23 cellular contexts compared by ENCODE assay signal in the genomic region with DNA sequence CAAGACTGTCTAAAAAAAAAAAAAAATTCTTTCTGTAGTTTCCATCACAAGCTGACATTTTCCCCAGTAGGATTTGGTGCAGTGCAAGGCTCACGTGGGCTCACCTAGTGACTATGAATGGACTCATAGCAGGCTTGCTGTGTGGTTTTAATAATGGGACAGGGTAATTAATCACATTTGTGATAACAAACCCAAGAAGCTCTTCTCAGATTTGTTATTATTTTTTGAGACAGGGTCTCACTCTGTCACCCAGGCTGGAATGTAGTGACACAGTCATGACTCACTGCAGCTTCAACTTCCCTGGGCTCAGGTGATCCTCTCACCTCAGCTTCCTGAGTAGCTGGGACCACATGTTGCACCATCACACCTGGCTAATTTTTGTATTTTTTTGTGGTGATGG. TPM values are rescaled to one million over a fixed set of nuclear protein-coding genes. Genes with fewer than 3 reads are reported as not detected.
DNase-seq lines count a peak whose midpoint lies in the region; ATAC-seq and TF ChIP-seq lines count a peak whose summit lies in the region.
"Had no signal": no experiment of that assay in that cellular context is flagged by ENCODE, and none has a peak within 500 bp of the region (broad histone marks: within the 10 kb centered on the region; RNA-seq: fewer than 3 reads in every experiment).

No MANE protein-coding gene starts in this region.

- H3K36me3 ChIP-seq in testis (ENCODE audit: low read depth, missing control alignments), result no peaks in the 10 kb centered on the region
- H3K36me3 ChIP-seq: BE2C had no signal

- no peak for ATAC-seq in T-helper 17 cell
- peak; percentile 95 for ATAC-seq in foreskin keratinocyte
- ATAC-seq in HG02588 (IDR thresholded peaks at IDR 0.05; ENCODE audit: unreplicated experiment), result no peak
- ATAC-seq: heart left ventricle, left colon had no signal

- H3K27ac Mint-ChIP-seq in Calu3 (ENCODE audit: unreplicated experiment) (no peak overlapping the region), T-helper 17 cell (peak overlapping the region; percentile 74)
- H3K27ac Mint-ChIP-seq: activated T-cell treated with anti-CD3 and anti-CD28 coated beads, Interleukin-2, amount 50 U/mL, for 72 hours had no signal

- peaks cover 17% of the 10 kb centered on the region for H3K4me1 ChIP-seq in foreskin keratinocyte
- no peaks in the 10 kb centered on the region for H3K4me1 ChIP-seq in testis
- H3K4me1 ChIP-seq: BE2C, heart left ventricle had no signal

- no peaks in the 10 kb centered on the region for H3K9me3 Mint-ChIP-seq in Calu3 (ENCODE audit: low read depth, unreplicated experiment)
- H3K9me3 Mint-ChIP-seq: activated T-cell treated with anti-CD3 and anti-CD28 coated beads, Interleukin-2, amount 50 U/mL, for 72 hours; naive B cell had no signal

- TF ChIP-seq POLR2A in testis (IDR thresholded peaks at IDR 0.05), result no peak

- CTCF ChIA-PET in Calu3 (lab: Charles Lee), result interaction anchor here (0.7 kb wide), 1 partner anchor 818 kb away, joined by 4 read pairs; no protein-coding TSS in a partner anchor

- DNase-seq in activated CD8-positive, alpha-beta memory T cell treated with anti-CD3 and anti-CD28 coated beads, Interleukin-2, amount 50 U/mL, for 48 hours, result peak; percentile 32
- DNase-seq in activated CD8-positive, alpha-beta memory T cell treated with anti-CD3 and anti-CD28 coated beads, Interleukin-2, amount 50 U/mL, for 4 hours, result no peak
- peak; percentile 25 for DNase-seq in Calu3
- no peak for DNase-seq in T-helper 17 cell
- peak; percentile 66 to 67 for DNase-seq in foreskin keratinocyte
- no peak for DNase-seq in testis
- DNase-seq in caudate nucleus (lab: John Stamatoyannopoulos, UW), result no peak
- DNase-seq: activated CD4-positive, alpha-beta T cell treated with anti-CD3 and anti-CD28 coated beads, Interleukin-2, amount 50 U/mL, for 48 hours; activated naive CD4-positive, alpha-beta T cell treated with anti-CD3 and anti-CD28 coated beads, Interleukin-2, amount 50 U/mL, for 16 hours; activated T-cell treated with anti-CD3 and anti-CD28 coated beads, Interleukin-2, amount 50 U/mL, for 72 hours; BE2C; cerebellar nuclear complex; heart left ventricle; left colon; MV-4-11; naive B cell; NCI-H69; RPMI8226; SK-N-SH; small intestine; stimulated activated CD4-positive, alpha-beta T cell treated with anti-CD3 and anti-CD28 coated beads, Interleukin-1b, Interleukin-23, amount 100 ng/mL, for 48 hours had no signal

- no peak overlapping the region for H3K4me3 ChIP-seq in testis
- H3K4me3 ChIP-seq: heart left ventricle had no signal

- 100% methylated on average over 1 of the region's 1 CpG for WGBS in testis, 2 donors

- BruUV-seq in Calu3 (replicated peaks; lab: Mats Ljungman, UMichigan), result no TSS peak

- H3K27ac ChIP-seq in foreskin keratinocyte, result no peak overlapping the region
- no peak overlapping the region for H3K27ac ChIP-seq in testis
- H3K27ac ChIP-seq in caudate nucleus (ENCODE audit: low read depth, low read length), result no peak overlapping the region
- H3K27ac ChIP-seq: heart left ventricle, VCaP had no signal

- no peak for TF ChIP-seq CTCF in Calu3 (IDR thresholded peaks at IDR 0.05; ENCODE audit: unreplicated experiment)
- no peak for TF ChIP-seq CTCF in foreskin keratinocyte (conservative IDR thresholded peaks at IDR 0.05)
- TF ChIP-seq CTCF in testis (IDR thresholded peaks at IDR 0.05), result no peak

- H3K4me3 Mint-ChIP-seq in Calu3 (ENCODE audit: low read depth, unreplicated experiment) (no peak overlapping the region), T-helper 17 cell (no peak overlapping the region)
- H3K4me3 Mint-ChIP-seq: activated T-cell treated with anti-CD3 and anti-CD28 coated beads, Interleukin-2, amount 50 U/mL, for 72 hours; naive B cell had no signal

- H3K36me3 Mint-ChIP-seq in Calu3 (ENCODE audit: insufficient read depth, unreplicated experiment) (peaks cover 12% of the 10 kb centered on the region), T-helper 17 cell (ENCODE audit: low read depth) (peaks cover 9% of the 10 kb centered on the region)

- H3K27me3 Mint-ChIP-seq in Calu3 (ENCODE audit: unreplicated experiment), result no peaks in the 10 kb centered on the region
- no peaks in the 10 kb centered on the region for H3K27me3 Mint-ChIP-seq in T-helper 17 cell
- H3K27me3 Mint-ChIP-seq: naive B cell had no signal

- intact Hi-C loops in Calu3 (cut with micrococcal nuclease; ENCODE audit: unreplicated experiment), result no loop called here
- intact Hi-C loops in testis (cut with DNase I; ENCODE audit: low total_unique reads), result no loop called here

- H3K27me3 ChIP-seq in foreskin keratinocyte, result no peaks in the 10 kb centered on the region
- no peaks in the 10 kb centered on the region for H3K27me3 ChIP-seq in testis
- H3K27me3 ChIP-seq: BE2C, heart left ventricle had no signal

- H3K4me1 Mint-ChIP-seq in Calu3 (ENCODE audit: low read depth, unreplicated experiment) (no peaks in the 10 kb centered on the region), T-helper 17 cell (peaks cover 34% of the 10 kb centered on the region)

- H3K9me3 ChIP-seq in T-helper 17 cell (ENCODE audit: control insufficient read depth, low read length, poor library complexity, severe bottlenecking) (no peaks in the 10 kb centered on the region), testis (no peaks in the 10 kb centered on the region)
- H3K9me3 ChIP-seq: BE2C, heart left ventricle, SK-N-SH had no signal

RNA-seq across cellular contexts. Expression of gene NACAD, which starts 40.0 kb away (rescaled TPM):
- total RNA-seq in Calu3 (2022) (0.90 and 1.0 TPM in 2 replicates), T-helper 17 cell (under 1 TPM; 0.15 to 0.47 TPM), foreskin keratinocyte (4.4 and 5.3 TPM in 2 replicates), testis (10 to 100 TPM in 1 of 2 donors, 1 to 10 TPM in 1; 6.9 to 12.0 TPM)
- polyA plus RNA-seq in foreskin keratinocyte (3.4 and 3.8 TPM in 2 replicates), testis (ENCODE audit: insufficient read depth, low read depth, low replicate concordance) (8.7 TPM)

RNA-seq across cellular contexts. Expression of gene CCM2, which starts 48.7 kb away (rescaled TPM):
- total RNA-seq in Calu3 (2022), result 59.8 and 62.9 TPM in 2 replicates
- total RNA-seq in T-helper 17 cell, result 10 to 100 TPM; 77.4 to 83.0 TPM
- total RNA-seq in foreskin keratinocyte, result 65.4 and 68.9 TPM in 2 replicates
- 84.0 and 86.5 TPM in 2 replicates for polyA plus RNA-seq in foreskin keratinocyte
- total RNA-seq in testis, result 10 to 100 TPM; 85.4 to 95.1 TPM
- polyA plus RNA-seq in testis (ENCODE audit: insufficient read depth, low read depth, low replicate concordance), result 57.6 TPM

Comparison
In these comparisons a context has a peak if more than half of its experiments do, and no peak if none do; other contexts are left out.
1. DNase-seq: peak in activated CD8-positive, alpha-beta memory T cell treated with anti-CD3 and anti-CD28 coated beads, Interleukin-2, amount 50 U/mL, for 48 hours (single experiment), Calu3 (single experiment) and foreskin keratinocyte (2 of 2); none in activated CD8-positive, alpha-beta memory T cell treated with anti-CD3 and anti-CD28 coated beads, Interleukin-2, amount 50 U/mL, for 4 hours (single experiment), T-helper 17 cell (0 of 3), testis (single experiment) and caudate nucleus (0 of 61).